ENCODE assay signal across 1 cellular context in genomic region chr22:42893366-42894150, GRCh38.
TF ChIP-seq lines count a peak whose summit lies in the region.

No MANE protein-coding gene starts in this region.

TF ChIP-seq in liver, 16 proteins besides CTCF, POLR2A, EP300 and RAD21 (continued from another document):
- TF ChIP-seq REST (IDR thresholded peaks at IDR 0.05) (no peak), NR2F2 (IDR thresholded peaks at IDR 0.05) (no peak), ATF3 (IDR thresholded peaks at IDR 0.05) (no peak), MAX (IDR thresholded peaks at IDR 0.05) (no peak), EGR1 (IDR thresholded peaks at IDR 0.05; ENCODE audit: low read depth in 2 of 2) (no peak)
